ENCODE assay signal across 1 cellular context in the genomic region with DNA sequence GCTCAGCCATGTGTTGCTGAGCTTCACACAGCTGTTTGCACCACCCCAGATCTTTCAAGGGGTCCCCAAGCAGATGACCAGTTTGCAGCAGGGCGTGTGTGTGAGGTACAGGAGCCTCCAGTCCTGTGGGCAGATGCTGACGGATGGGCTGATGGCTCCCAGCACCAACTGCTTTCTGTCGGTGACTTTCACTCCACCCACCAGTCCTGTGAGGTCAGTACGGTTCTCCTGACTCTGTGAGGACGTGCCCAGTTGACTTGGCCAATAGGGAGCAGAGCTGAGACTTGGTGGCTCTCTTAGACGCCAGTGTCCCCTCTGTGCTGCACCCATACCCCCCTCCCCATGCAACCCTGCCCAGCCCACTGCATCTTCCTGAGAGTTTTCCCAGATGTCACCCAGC.
TF ChIP-seq lines count a peak whose summit lies in the region.

No MANE protein-coding gene starts in this region.

TF ChIP-seq in IMR-90, 13 proteins besides CTCF, POLR2A, EP300 and RAD21 (continued from another document):
- TF ChIP-seq, protein P1, sequence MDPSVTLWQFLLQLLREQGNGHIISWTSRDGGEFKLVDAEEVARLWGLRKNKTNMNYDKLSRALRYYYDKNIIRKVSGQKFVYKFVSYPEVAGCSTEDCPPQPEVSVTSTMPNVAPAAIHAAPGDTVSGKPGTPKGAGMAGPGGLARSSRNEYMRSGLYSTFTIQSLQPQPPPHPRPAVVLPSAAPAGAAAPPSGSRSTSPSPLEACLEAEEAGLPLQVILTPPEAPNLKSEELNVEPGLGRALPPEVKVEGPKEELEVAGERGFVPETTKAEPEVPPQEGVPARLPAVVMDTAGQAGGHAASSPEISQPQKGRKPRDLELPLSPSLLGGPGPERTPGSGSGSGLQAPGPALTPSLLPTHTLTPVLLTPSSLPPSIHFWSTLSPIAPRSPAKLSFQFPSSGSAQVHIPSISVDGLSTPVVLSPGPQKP (IDR thresholded peaks at IDR 0.05; ENCODE audit: borderline replicate concordance, low read depth, low read length): no peak
- TF ChIP-seq MXI1 (IDR thresholded peaks at IDR 0.05; ENCODE audit: borderline replicate concordance, low read depth, low read length): no peak
- TF ChIP-seq, protein P2, sequence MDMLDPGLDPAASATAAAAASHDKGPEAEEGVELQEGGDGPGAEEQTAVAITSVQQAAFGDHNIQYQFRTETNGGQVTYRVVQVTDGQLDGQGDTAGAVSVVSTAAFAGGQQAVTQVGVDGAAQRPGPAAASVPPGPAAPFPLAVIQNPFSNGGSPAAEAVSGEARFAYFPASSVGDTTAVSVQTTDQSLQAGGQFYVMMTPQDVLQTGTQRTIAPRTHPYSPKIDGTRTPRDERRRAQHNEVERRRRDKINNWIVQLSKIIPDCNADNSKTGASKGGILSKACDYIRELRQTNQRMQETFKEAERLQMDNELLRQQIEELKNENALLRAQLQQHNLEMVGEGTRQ (IDR thresholded peaks at IDR 0.05; ENCODE audit: low read depth, low read length): no peak
